8 cellular contexts compared by ENCODE assay signal in genomic region chr19:58182989-58183821, GRCh38. TPM values are rescaled to one million over a fixed set of nuclear protein-coding genes. Genes with fewer than 3 reads are reported as not detected.
DNase-seq lines count a peak whose midpoint lies in the region; ATAC-seq and TF ChIP-seq lines count a peak whose summit lies in the region.

Gene ZNF274, plus strand, starts transcription at chr19:58183061. Its CDS starts 905 bp downstream, at chr19:58183966.

- DNase-seq in AG10803 (ENCODE audit: low read depth) (peak; percentile 89), NCI-H460 (ENCODE audit: extremely low read depth, low read depth) (peak; percentile 87), choroid plexus epithelial cell (ENCODE audit: low read depth) (peak; percentile 97)
- DNase-seq in activated CD4-positive, alpha-beta T cell treated with anti-CD3 and anti-CD28 coated beads for 4 hours: peak; percentile 91 to 95
- peak; percentile 86 to 92 (median 88) for DNase-seq in stimulated activated CD4-positive, alpha-beta T cell treated with anti-CD3 and anti-CD28 coated beads, Interleukin-1b, Interleukin-23, amount 100 ng/mL, for 24 hours (ENCODE audit: low read depth in 4 of 4, low spot score in 1 of 4)

- ATAC-seq in GM19023 (IDR thresholded peaks at IDR 0.05; ENCODE audit: unreplicated experiment) (peak; percentile 85), HG03196 (IDR thresholded peaks at IDR 0.05; ENCODE audit: unreplicated experiment) (peak; percentile 85)

- peak within 1 kb of the TSS; percentile 99 for H3K27ac ChIP-seq in layer of hippocampus (ENCODE audit: low read depth, low read length)

- no peak for TF ChIP-seq CTCF in AG10803 (conservative IDR thresholded peaks at IDR 0.05; ENCODE audit: low read length)
- no peak for TF ChIP-seq CTCF in choroid plexus epithelial cell (conservative IDR thresholded peaks at IDR 0.05; ENCODE audit: low read depth, low read length)

- H3K4me3 ChIP-seq in AG10803 (ENCODE audit: low read length): peak within 1 kb of the TSS; percentile 86
- H3K4me3 ChIP-seq in choroid plexus epithelial cell (ENCODE audit: low read depth, low read length): peak within 1 kb of the TSS; percentile 96

- no peaks in the 10 kb centered on the region for H3K27me3 ChIP-seq in layer of hippocampus (ENCODE audit: control insufficient read depth, insufficient read depth, low read length)

RNA-seq across cellular contexts. Expression of gene ZNF274, which starts in this region (rescaled TPM):
- 22.4 and 26.2 TPM in 2 replicates for total RNA-seq in NCI-H460 (2014; rRNA removed; shearing (Covaris generic))
- polyA plus RNA-seq in NCI-H460 (2014; cell fraction: nucleus; rRNA removed): 38.3 and 42.9 TPM in 2 replicates

Comparison
In these comparisons a context has a peak if more than half of its experiments do, and no peak if none do; other contexts are left out.
1. Peak in every context shown above with its lines: DNase-seq, ATAC-seq, H3K4me3 ChIP-seq and H3K27ac ChIP-seq.